In genomic region chr2:70680735-70681134, GRCh38 we compare ENCODE assay signal across 25 cellular contexts.
"Had no signal": no experiment of that assay in that cellular context is flagged by ENCODE, and none has a peak within 500 bp of the region (broad histone marks: within the 10 kb centered on the region; RNA-seq: fewer than 3 reads in every experiment).

No MANE protein-coding gene starts in this region.

- FAIRE-seq: endometrium, islet of Langerhans, keratinocyte had no signal

- H3K4me3 ChIP-seq: colonic mucosa, esophagus squamous epithelium, gastrocnemius medialis, heart right ventricle, left lung, lower lobe of right lung had no signal

- ATAC-seq: effector memory CD8-positive, alpha-beta T cell; esophagus mucosa; gastrocnemius medialis; heart right ventricle; left cardiac atrium; left lung; left ventricle myocardium superior; lower lobe of right lung; naive thymus-derived CD4-positive, alpha-beta T cell had no signal

- H3K27ac ChIP-seq: colonic mucosa, epithelial cell of prostate, esophagus squamous epithelium, gastrocnemius medialis, heart right ventricle, left lung, lower lobe of right lung had no signal

- H3K9me3 ChIP-seq: colonic mucosa, esophagus squamous epithelium, gastrocnemius medialis, heart right ventricle, left lung, lower lobe of right lung had no signal

- H3K27me3 ChIP-seq: colonic mucosa, esophagus squamous epithelium, gastrocnemius medialis, heart right ventricle, left lung had no signal

- H3K4me1 Mint-ChIP-seq: endodermal cell; naive thymus-derived CD4-positive, alpha-beta T cell had no signal

- H3K9me3 Mint-ChIP-seq: dendritic cell treated with granulocyte-macrophage colony-stimulating factor and Interleukin-4, amounts not matched to agents 40 ng/mL and 50 ng/mL, for 4 days; effector memory CD8-positive, alpha-beta T cell; endodermal cell; naive thymus-derived CD4-positive, alpha-beta T cell had no signal

- DNase-seq: colonic mucosa; cortex of kidney; effector CD8-positive, alpha-beta T cell; effector memory CD8-positive, alpha-beta T cell; erythroblast; esophagus squamous epithelium; foreskin fibroblast; foreskin melanocyte; gastrocnemius medialis; glutamatergic neuron; heart right ventricle; left cardiac atrium; left lung; left ventricle myocardium superior; lower lobe of right lung; mesendoderm; midbrain; naive thymus-derived CD4-positive, alpha-beta T cell had no signal

- H3K4me1 ChIP-seq: colonic mucosa, esophagus squamous epithelium, gastrocnemius medialis, left lung had no signal

- H3K4me3 Mint-ChIP-seq: dendritic cell treated with granulocyte-macrophage colony-stimulating factor and Interleukin-4, amounts not matched to agents 40 ng/mL and 50 ng/mL, for 4 days; effector memory CD8-positive, alpha-beta T cell; endodermal cell; naive thymus-derived CD4-positive, alpha-beta T cell had no signal

- H3K27me3 Mint-ChIP-seq: dendritic cell treated with granulocyte-macrophage colony-stimulating factor and Interleukin-4, amounts not matched to agents 40 ng/mL and 50 ng/mL, for 4 days; naive thymus-derived CD4-positive, alpha-beta T cell had no signal

- H3K36me3 ChIP-seq: colonic mucosa, esophagus squamous epithelium, gastrocnemius medialis, left lung, lower lobe of right lung had no signal

- H3K27ac Mint-ChIP-seq: dendritic cell treated with granulocyte-macrophage colony-stimulating factor and Interleukin-4, amounts not matched to agents 40 ng/mL and 50 ng/mL, for 4 days; effector memory CD8-positive, alpha-beta T cell; endodermal cell had no signal
